ENCODE assay signal across 16 cellular contexts in the genomic region with DNA sequence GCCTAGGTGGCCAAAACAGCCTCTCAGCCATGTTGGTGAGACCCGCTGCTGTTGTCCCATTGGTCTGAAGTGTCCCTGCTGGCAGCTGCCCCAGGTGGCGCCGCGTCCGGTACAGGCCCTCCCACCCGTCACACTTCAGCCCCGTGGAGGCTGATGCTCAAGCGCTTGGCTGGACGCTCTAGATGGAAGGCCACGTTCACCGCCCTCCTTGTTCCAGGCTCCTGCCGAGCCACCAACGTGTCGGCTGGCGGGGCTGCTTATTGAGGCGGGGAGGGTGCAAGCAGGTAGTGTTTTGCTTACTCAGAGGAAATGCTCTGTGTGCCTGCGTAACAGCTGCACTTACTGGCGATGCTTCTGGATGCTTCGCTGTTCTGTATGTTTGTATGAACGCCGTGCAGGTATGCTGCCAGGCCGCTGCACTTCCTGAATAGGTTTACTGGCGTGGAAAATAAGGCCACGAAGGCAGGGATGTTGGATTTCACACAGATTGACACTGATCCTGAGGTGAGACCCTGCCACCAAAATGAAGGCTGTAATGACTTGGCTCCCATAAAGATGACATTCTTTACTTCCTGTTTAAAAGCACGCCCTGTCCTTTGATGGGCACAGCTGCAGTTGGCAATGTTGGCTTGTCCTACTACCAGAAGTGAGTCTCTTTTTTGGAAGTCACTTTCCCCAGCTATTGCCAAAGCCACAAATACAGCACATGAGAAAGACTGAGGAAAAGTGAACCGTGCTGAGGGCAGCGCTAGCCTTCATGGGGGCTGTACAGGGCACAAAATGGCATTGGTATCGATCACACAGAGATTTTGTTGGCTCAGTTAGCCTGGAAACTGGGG. TPM values are rescaled to one million over a fixed set of nuclear protein-coding genes. Genes with fewer than 3 reads are reported as not detected.
DNase-seq lines count a peak whose midpoint lies in the region; ATAC-seq, FAIRE-seq and TF ChIP-seq lines count a peak whose summit lies in the region.
"Had no signal": no experiment of that assay in that cellular context is flagged by ENCODE, and none has a peak within 500 bp of the region (broad histone marks: within the 10 kb centered on the region; RNA-seq: fewer than 3 reads in every experiment).

No MANE protein-coding gene starts in this region.

- TF ChIP-seq CTCF in LNCaP clone FGC (IDR thresholded peaks at IDR 0.05; ENCODE audit: control insufficient read depth, extremely low read depth, insufficient read depth) (no peak), K562 (IDR thresholded peaks at IDR 0.05 in 2 of 3, conservative IDR thresholded peaks at IDR 0.05 in 1 of 3; ENCODE audit: insufficient read depth in 2 of 3, low read depth in 1 of 3, low read length in 3 of 3) (no peak), osteoblast (IDR thresholded peaks at IDR 0.05; ENCODE audit: extremely low read depth, low read depth, low read length) (no peak), thyroid gland (IDR thresholded peaks at IDR 0.05) (no peak)

- FAIRE-seq in K562 (lab: Jason Lieb, UNC), result no peak
- FAIRE-seq: A549, D721Med, H1 had no signal

- H3K4me1 ChIP-seq in K562 (replicated peaks in 1 of 2; ENCODE audit: control insufficient read depth in 2 of 2, insufficient read depth in 2 of 2, low read length in 2 of 2), result peaks cover 0 to 11% of the 10 kb centered on the region in 2 experiments; a peak in 4 of 5 replicates
- no peaks in the 10 kb centered on the region for H3K4me1 ChIP-seq in osteoblast (ENCODE audit: insufficient read depth, low read length)
- peaks cover 0 to 5% of the 10 kb centered on the region in 2 donors for H3K4me1 ChIP-seq in thyroid gland
- H3K4me1 ChIP-seq: A549 had no signal

- TF ChIP-seq RAD21 in K562 (CRISPR knock-in tag; conservative IDR thresholded peaks at IDR 0.05 in 1 of 2, IDR thresholded peaks at IDR 0.05 in 1 of 2), result no peak

- H3K4me3 ChIP-seq in LNCaP clone FGC (ENCODE audit: low read depth, low read length), result no peak overlapping the region
- H3K4me3 ChIP-seq in K562, result no peak overlapping the region
- no peak overlapping the region for H3K4me3 ChIP-seq in osteoblast (ENCODE audit: insufficient read depth, low read length)
- H3K4me3 ChIP-seq in thyroid gland (replicated peaks in 1 of 3), result no peak overlapping the region
- H3K4me3 ChIP-seq: A549 had no signal

- 0 out of 3 replicates have a peak, but pooled peaks cover 6% of the 10 kb centered on the region for H3K79me2 ChIP-seq in K562 (ENCODE audit: control insufficient read depth, insufficient read depth, low read length)
- H3K79me2 ChIP-seq in osteoblast (ENCODE audit: insufficient read depth, low read length), result no peaks in the 10 kb centered on the region

- peak overlapping the region; percentile 59 for H3K4me2 ChIP-seq in K562 (ENCODE audit: insufficient read depth, low read length)
- H3K4me2 ChIP-seq in osteoblast (ENCODE audit: insufficient read depth, low read length), result no peak overlapping the region
- H3K4me2 ChIP-seq: A549 had no signal

- no peaks in the 10 kb centered on the region for H3K9me1 ChIP-seq in K562 (ENCODE audit: control insufficient read depth, insufficient read depth, low read length)

- H3K36me3 ChIP-seq in K562 (ENCODE audit: control insufficient read depth, insufficient read depth, low read length), result no peaks in the 10 kb centered on the region
- peaks cover 20% of the 10 kb centered on the region for H3K36me3 ChIP-seq in osteoblast (ENCODE audit: insufficient read depth, low read length)
- H3K36me3 ChIP-seq in thyroid gland, result peaks cover 4 to 6% of the 10 kb centered on the region in 2 donors

- H2AFZ ChIP-seq in K562 (ENCODE audit: low read depth, low read length), result no peak overlapping the region
- no peak overlapping the region for H2AFZ ChIP-seq in osteoblast (ENCODE audit: low read length)

- BruUV-seq in K562 (replicated peaks; lab: Mats Ljungman, UMichigan), result no TSS peak

- no peak for TF ChIP-seq EP300 in K562 (IDR thresholded peaks at IDR 0.05; ENCODE audit: low read length)

- DNase-seq in LNCaP clone FGC (ENCODE audit: low read depth) (peak; percentile 32), K562 (ENCODE audit: extremely low read depth in 1 of 4, low spot score in 3 of 4) (no peak), osteoblast (ENCODE audit: insufficient read length, low spot score, missing footprints) (peak; percentile 47), thyroid gland (peak; percentile 70 to 75), anterior cingulate cortex (lab: John Stamatoyannopoulos, UW) (no peak), NCI-H774 (lab: John Stamatoyannopoulos, UW) (no peak), NCI-H2227 treated with DMSO at 0.1 percent for 48 hours (lab: John Stamatoyannopoulos, UW) (no peak)
- DNase-seq: CD8-positive, alpha-beta T cell; COR-L47; DMS153; HCEC 1CT; HFFc6 had no signal

- intact Hi-C loops in K562 (cut with micrococcal nuclease) (loop anchor here (2.0 to 10.0 kb wide), 2 partner anchors 499 to 587 kb away; no protein-coding TSS in a partner anchor), thyroid gland (cut with DNase I) (no loop called here)

- H3K9ac ChIP-seq in K562 (ENCODE audit: insufficient read depth in 1 of 2, low read depth in 2 of 2, low read length in 2 of 2), result no peak overlapping the region

- H3K27ac ChIP-seq in K562 (ENCODE audit: extremely low read depth, low read depth, low read length), result no peak overlapping the region
- H3K27ac ChIP-seq in osteoblast (ENCODE audit: low read depth, low read length), result no peak overlapping the region
- H3K27ac ChIP-seq in thyroid gland, result peak overlapping the region; percentile 19 to 68 (median 44)
- H3K27ac ChIP-seq: A549, HL-60 had no signal

- in situ Hi-C loops in K562 (cut with MboI), result no loop called here

- H3K27me3 ChIP-seq in K562 (ENCODE audit: control insufficient read depth in 2 of 2, insufficient read depth in 2 of 2, low read length in 2 of 2) (no peaks in the 10 kb centered on the region), osteoblast (ENCODE audit: insufficient read depth, low read length) (no peaks in the 10 kb centered on the region), thyroid gland (no peaks in the 10 kb centered on the region)

- TF ChIP-seq POLR2A in K562 (conservative IDR thresholded peaks at IDR 0.05) (no peak), thyroid gland (IDR thresholded peaks at IDR 0.05) (peak in 1 of 2 donors; percentile 3)

- 41% methylated on average over 14 of the region's 28 CpGs for WGBS in K562 (ENCODE audit: insufficient coverage, low coverage, missing lambda C conversion rate)
- WGBS in thyroid gland, 2 donors, result 45 to 55% methylated on average over 3 to 7 of the region's 28 CpGs

- no peaks in the 10 kb centered on the region for H3K9me3 ChIP-seq in K562 (replicated peaks; ENCODE audit: control insufficient read depth, insufficient read depth, low read depth, low read length)
- no peaks in the 10 kb centered on the region for H3K9me3 ChIP-seq in osteoblast (ENCODE audit: low read depth, low read length)
- no peaks in the 10 kb centered on the region for H3K9me3 ChIP-seq in thyroid gland
- H3K9me3 ChIP-seq: A549 had no signal

- CTCF ChIA-PET in K562 (lab: Yijun Ruan, JAX; ENCODE audit: low intra/inter-chr PET ratio), result no interaction called here

- ATAC-seq in K562, result no peak
- ATAC-seq: A549; CD8-positive, alpha-beta T cell had no signal

- POLR2A ChIA-PET in K562 (lab: Yijun Ruan, JAX), result no interaction called here

- H4K20me1 ChIP-seq in K562 (replicated peaks; ENCODE audit: control insufficient read depth, insufficient read depth, low read length) (no peaks in the 10 kb centered on the region), osteoblast (ENCODE audit: insufficient read depth, low read length) (no peaks in the 10 kb centered on the region)

TF ChIP-seq in K562, 482 proteins besides CTCF, POLR2A, EP300 and RAD21:
- TF ChIP-seq CBX3 (IDR thresholded peaks at IDR 0.05; ENCODE audit: borderline replicate concordance in 1 of 2, low read length in 2 of 2) (no peak), SRSF1 (IDR thresholded peaks at IDR 0.05; ENCODE audit: low read depth, low read length) (no peak), RBFOX2 (IDR thresholded peaks at IDR 0.05; ENCODE audit: low read depth, low read length) (0 out of 2 replicates have a peak, but pooled peaks have one; percentile 26)

RNA-seq across cellular contexts. Expression of a gene that starts 21.0 kb away (rescaled TPM):
- 0.28 TPM in 1 of 2 replicates, not detected in the other for total RNA-seq in K562 (2011; cell fraction: chromatin; rRNA removed; ENCODE audit: low replicate concordance)
- 0.26 and 0.83 TPM in 2 replicates for total RNA-seq in K562 (2011; cell fraction: nucleolus; rRNA removed)
- 0.23 and 0.37 TPM in 2 replicates for total RNA-seq in K562 (2011; cell fraction: nucleoplasm; rRNA removed)
- total RNA-seq in K562 (2014; rRNA removed), result 0.05 and 0.12 TPM in 2 replicates
- total RNA-seq in K562 (2014; rRNA removed; fragmentation: Illumina TruSeq; extraction: Trizol), result 0.06 and 0.11 TPM in 2 replicates
- total RNA-seq in K562 (2015; rRNA removed; fragmentation: Illumina TruSeq; extraction: Trizol), result 0.04 and 0.11 TPM in 2 replicates
- 0.11 TPM in 2 replicates for total RNA-seq in K562 (2021)
- 0.01 and 0.08 TPM in 2 replicates for polyA plus RNA-seq in K562 (2011; rRNA removed)
- 0.03 and 0.38 TPM in 2 replicates for polyA plus RNA-seq in K562 (2011; cell fraction: cytosol; rRNA removed)
- 0.03 and 0.13 TPM in 2 replicates for polyA plus RNA-seq in K562 (2011; cell fraction: nucleus; rRNA removed)
- polyA plus RNA-seq in K562 (2012), result 0.16 and 0.26 TPM in 2 replicates
- 0.09 and 0.11 TPM in 2 replicates for polyA plus RNA-seq in K562 (2014; fragmentation: Illumina TruSeq; extraction: Trizol)
- polyA plus RNA-seq in K562 (2014; fragmentation: Nextera tagmentation; extraction: Ambion mirVana), result under 1 TPM; 0.03 to 0.24 TPM
- polyA plus RNA-seq in K562 (2014; rRNA removed), result 0.08 TPM in 1 of 2 replicates, not detected in the other
- polyA minus RNA-seq in K562 (2011; rRNA and poly(A)+ RNA removed), result 0.12 and 0.46 TPM in 2 replicates
- 0.10 TPM in 1 of 2 replicates, not detected in the other for polyA minus RNA-seq in K562 (2011; cell fraction: cytosol; rRNA and poly(A)+ RNA removed)
- under 0.01 and 0.11 TPM in 2 replicates for polyA minus RNA-seq in K562 (2011; cell fraction: nucleus; rRNA and poly(A)+ RNA removed)
- 14.1 and 16.2 TPM in 2 replicates for total RNA-seq in osteoblast
- 10 to 100 TPM in 3 of 4 donors, 1 to 10 TPM in 1; 7.1 to 19.1 (median 15.9) TPM for total RNA-seq in thyroid gland

Comparison
In these comparisons a context has a peak if more than half of its experiments do, and no peak if none do; other contexts are left out.
1. DNase-seq: peak in LNCaP clone FGC (single experiment), osteoblast (single experiment) and thyroid gland (2 of 2); none in K562 (0 of 4), anterior cingulate cortex (0 of 58), NCI-H774 (single experiment) and NCI-H2227 treated with DMSO at 0.1 percent for 48 hours (single experiment).
2. H3K27ac ChIP-seq: peak in thyroid gland (3 of 3); none in K562 (single experiment) and osteoblast (single experiment).